Comparison of ENCODE assay signal across 8 cellular contexts in the genomic region with DNA sequence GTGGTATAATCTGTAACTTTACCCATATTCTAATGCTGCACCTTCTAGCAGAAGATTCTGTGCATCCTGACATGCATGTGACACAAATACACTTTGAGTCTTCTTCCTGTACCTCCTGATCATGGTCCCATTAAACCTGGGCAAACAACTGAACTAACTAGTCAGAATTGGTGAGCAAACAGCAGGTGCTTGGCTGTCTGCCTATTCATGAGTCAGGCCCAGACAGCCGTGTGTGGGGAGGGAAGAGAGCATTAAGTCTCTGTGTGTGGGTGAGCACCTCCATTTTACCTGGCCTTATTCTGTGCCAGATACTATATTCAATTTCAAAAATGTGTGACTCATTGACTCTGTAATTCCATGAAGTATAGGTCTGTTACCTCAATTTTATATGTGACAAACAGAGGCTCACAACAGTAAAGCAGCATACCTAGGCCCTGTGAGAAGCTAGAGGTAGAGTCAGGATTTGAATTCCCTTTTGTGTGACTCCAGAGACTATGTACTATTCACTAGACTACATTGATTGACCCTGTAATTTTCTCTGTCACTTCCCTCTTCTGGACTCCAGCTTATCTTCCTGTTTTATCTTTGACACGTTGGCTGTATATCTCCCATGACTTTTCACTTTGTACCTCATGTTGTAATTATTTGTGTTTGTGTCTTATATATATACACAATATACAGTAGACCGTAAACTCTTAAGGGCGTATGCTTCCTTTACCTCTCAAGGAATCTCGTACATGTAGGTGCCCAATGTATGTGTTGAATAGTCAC. TPM values are rescaled to one million over a fixed set of nuclear protein-coding genes. Genes with fewer than 3 reads are reported as not detected.
A peak's percentile ranks its signal among the peaks of the same experiment; 100 is the strongest.
DNase-seq lines count a peak whose midpoint lies in the region; ATAC-seq and TF ChIP-seq lines count a peak whose summit lies in the region.

No MANE protein-coding gene starts in this region.

- no peak overlapping the region for H2AFZ ChIP-seq in neural progenitor cell (replicated peaks)

- TF ChIP-seq CTCF in GM12865 (IDR thresholded peaks at IDR 0.05; ENCODE audit: insufficient read depth, low read depth, low read length, missing control alignments) (no peak), epithelial cell of proximal tubule (conservative IDR thresholded peaks at IDR 0.05; ENCODE audit: low read depth, low read length) (no peak), sigmoid colon (IDR thresholded peaks at IDR 0.05) (no peak), neural progenitor cell (IDR thresholded peaks at IDR 0.05) (no peak)

- H3K27ac Mint-ChIP-seq in activated CD4-positive, alpha-beta memory T cell treated with anti-CD3 and anti-CD28 coated beads for 36 hours, result peak overlapping the region; percentile 93
- no peak overlapping the region for H3K27ac Mint-ChIP-seq in neural progenitor cell

- peaks cover 0 to 56% (median 43%) of the 10 kb centered on the region in 4 donors for H3K4me1 ChIP-seq in sigmoid colon
- H3K4me1 ChIP-seq in neural progenitor cell, result peaks cover 7% of the 10 kb centered on the region

- POLR2A ChIA-PET in activated CD4-positive, alpha-beta memory T cell treated with anti-CD3 and anti-CD28 coated beads for 36 hours (lab: Charles Lee), result interaction anchor here (0.9 kb wide), 2 partner anchors 15 to 18 kb away, joined by 3 read pairs; no protein-coding TSS in a partner anchor

- H3K9me3 Mint-ChIP-seq in activated CD4-positive, alpha-beta memory T cell treated with anti-CD3 and anti-CD28 coated beads for 36 hours, result peaks cover 26% of the 10 kb centered on the region
- H3K9me3 Mint-ChIP-seq in neural progenitor cell, result peaks cover 25% of the 10 kb centered on the region

- H3K36me3 ChIP-seq in sigmoid colon (no peaks in the 10 kb centered on the region), neural progenitor cell (peaks cover 6% of the 10 kb centered on the region)

- WGBS in sigmoid colon, 2 donors, result 15 to 50% methylated on average over 5 of the region's 5 CpGs

- no peak for TF ChIP-seq POLR2A in sigmoid colon (IDR thresholded peaks at IDR 0.05)

- peaks cover 31% of the 10 kb centered on the region for H3K79me2 ChIP-seq in neural progenitor cell (ENCODE audit: low read depth)

- intact Hi-C loops in activated CD4-positive, alpha-beta memory T cell treated with anti-CD3 and anti-CD28 coated beads for 36 hours (cut with micrococcal nuclease), result loop anchor here (1.0 to 2.0 kb wide), 3 partner anchors 10 to 33 kb away; no protein-coding TSS in a partner anchor
- intact Hi-C loops in sigmoid colon (cut with DNase I), result no loop called here

- no peaks in the 10 kb centered on the region for H3K9me3 ChIP-seq in sigmoid colon
- peaks cover 6% of the 10 kb centered on the region for H3K9me3 ChIP-seq in neural progenitor cell (ENCODE audit: low read depth)

- H3K4me3 Mint-ChIP-seq in activated CD4-positive, alpha-beta memory T cell treated with anti-CD3 and anti-CD28 coated beads for 36 hours, result peak overlapping the region; percentile 37
- H3K4me3 Mint-ChIP-seq in neural progenitor cell, result no peak overlapping the region

- peaks cover 3% of the 10 kb centered on the region for H3F3A ChIP-seq in neural progenitor cell (ENCODE audit: low read depth)

- H3K27me3 ChIP-seq in sigmoid colon (no peaks in the 10 kb centered on the region), neural progenitor cell (no peaks in the 10 kb centered on the region)

- H3K4me2 ChIP-seq in neural progenitor cell, result no peak overlapping the region

- peaks cover 2% of the 10 kb centered on the region for H4K20me1 ChIP-seq in neural progenitor cell (ENCODE audit: low read depth)

- ATAC-seq in HG03280 (IDR thresholded peaks at IDR 0.05; ENCODE audit: unreplicated experiment), result no peak
- ATAC-seq in GM18511 (IDR thresholded peaks at IDR 0.05; ENCODE audit: unreplicated experiment), result no peak

- DNase-seq in GM12865 (ENCODE audit: low read depth), result peak; percentile 46
- peak; percentile 94 for DNase-seq in NCI-H2171 treated with DMSO at 0.1 percent for 48 hours (lab: John Stamatoyannopoulos, UW)
- DNase-seq in activated CD4-positive, alpha-beta memory T cell treated with anti-CD3 and anti-CD28 coated beads for 36 hours, result peak; percentile 89
- DNase-seq in epithelial cell of proximal tubule (ENCODE audit: low read depth), result peak; percentile 92
- DNase-seq in sigmoid colon, result peak; percentile 79
- no peak for DNase-seq in neural progenitor cell (ENCODE audit: low spot score)

- TF ChIP-seq EP300 in sigmoid colon (IDR thresholded peaks at IDR 0.05), result no peak

- peak overlapping the region; percentile 1 to 57 (median 40) for H3K27ac ChIP-seq in sigmoid colon
- H3K27ac ChIP-seq in neural progenitor cell, result no peak overlapping the region

- CTCF ChIA-PET in activated CD4-positive, alpha-beta memory T cell treated with anti-CD3 and anti-CD28 coated beads for 36 hours (lab: Charles Lee), result interaction anchor here (0.8 to 1.1 kb wide), 3 partner anchors 18 to 83 kb away, joined by 3 to 4 read pairs (median 4); no protein-coding TSS in a partner anchor

- H3K4me1 Mint-ChIP-seq in activated CD4-positive, alpha-beta memory T cell treated with anti-CD3 and anti-CD28 coated beads for 36 hours (ENCODE audit: low read depth), result peaks cover 86% of the 10 kb centered on the region
- H3K4me1 Mint-ChIP-seq in neural progenitor cell, result peaks cover 8% of the 10 kb centered on the region

- H3K9ac ChIP-seq in neural progenitor cell, result no peak overlapping the region

- no peaks in the 10 kb centered on the region for H3K27me3 Mint-ChIP-seq in activated CD4-positive, alpha-beta memory T cell treated with anti-CD3 and anti-CD28 coated beads for 36 hours
- H3K27me3 Mint-ChIP-seq in neural progenitor cell (ENCODE audit: insufficient read depth, low read depth), result peaks cover 2% of the 10 kb centered on the region

- H3K36me3 Mint-ChIP-seq in activated CD4-positive, alpha-beta memory T cell treated with anti-CD3 and anti-CD28 coated beads for 36 hours, result peaks cover 52% of the 10 kb centered on the region
- H3K36me3 Mint-ChIP-seq in neural progenitor cell, result peaks cover 12% of the 10 kb centered on the region

- H3K4me3 ChIP-seq in GM12865 (ENCODE audit: low read depth, low read length), result no peak overlapping the region
- H3K4me3 ChIP-seq in epithelial cell of proximal tubule (ENCODE audit: low read depth, low read length), result no peak overlapping the region
- no peak overlapping the region for H3K4me3 ChIP-seq in sigmoid colon
- no peak overlapping the region for H3K4me3 ChIP-seq in neural progenitor cell

RNA-seq across cellular contexts. Expression of gene SUSD6, which starts 32.2 kb away (rescaled TPM):
- 10 to 100 TPM; 69.9 to 72.2 TPM for total RNA-seq in activated CD4-positive, alpha-beta memory T cell treated with anti-CD3 and anti-CD28 coated beads for 36 hours
- total RNA-seq in epithelial cell of proximal tubule, result 6.2 and 7.5 TPM in 2 replicates
- 10 to 100 TPM; 13.5 to 62.0 (median 18.6) TPM for total RNA-seq in sigmoid colon
- 10 to 100 TPM in 2 of 3 donors, 1 to 10 TPM in 1; 5.4 to 36.7 (median 10.4) TPM for polyA plus RNA-seq in sigmoid colon
- 6.3 and 9.2 TPM in 2 replicates for total RNA-seq in neural progenitor cell (ENCODE audit: low replicate concordance)
